14 cellular contexts compared by ENCODE assay signal in the genomic region with DNA sequence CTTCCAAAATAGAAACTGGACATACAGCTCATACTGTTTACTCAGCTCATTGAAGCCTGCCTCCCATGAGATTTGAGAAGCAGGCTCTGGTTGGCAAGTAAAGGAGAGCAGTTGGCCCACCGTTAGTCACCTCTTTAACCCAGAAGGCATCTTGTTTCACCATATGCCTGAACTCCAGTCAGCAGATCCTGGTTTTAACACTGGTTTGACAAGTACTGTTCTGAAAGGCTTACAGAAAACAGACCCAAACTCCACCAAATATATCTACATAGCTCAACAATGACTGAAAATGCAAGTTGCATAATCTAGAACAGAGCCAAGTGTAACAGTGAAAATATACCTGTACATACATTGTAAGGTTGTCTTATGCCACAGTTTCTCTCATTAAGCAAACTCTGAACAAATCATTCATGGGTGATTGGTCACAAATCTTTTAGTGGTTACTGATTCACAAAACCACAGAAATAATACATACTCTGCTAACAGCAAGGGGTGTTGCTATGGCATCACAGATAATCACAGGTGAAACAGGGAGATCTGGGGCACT.
DNase-seq lines count a peak whose midpoint lies in the region; ATAC-seq and TF ChIP-seq lines count a peak whose summit lies in the region.
"Had no signal": no experiment of that assay in that cellular context is flagged by ENCODE, and none has a peak within 500 bp of the region (broad histone marks: within the 10 kb centered on the region; RNA-seq: fewer than 3 reads in every experiment).

No MANE protein-coding gene starts in this region.

- H3K9me3 ChIP-seq in MG63, result no peaks in the 10 kb centered on the region

- peaks cover 3% of the 10 kb centered on the region; the same call in 1 of the 2 replicates for H3K36me3 ChIP-seq in MG63

- DNase-seq in DMS 273 treated with DMSO at 0.1 percent for 48 hours (lab: John Stamatoyannopoulos, UW) (peak; percentile 97), MG63 (peak; percentile 80), astrocyte of the cerebellum (ENCODE audit: low read depth) (peak; percentile 61), kidney tubule cell (ENCODE audit: low spot score) (peak; percentile 95)
- DNase-seq in activated CD8-positive, alpha-beta memory T cell treated with anti-CD3 and anti-CD28 coated beads, Interleukin-2, amount 50 U/mL, for 48 hours, result no peak
- DNase-seq in stimulated activated CD4-positive, alpha-beta T cell treated with anti-CD3 and anti-CD28 coated beads, Interleukin-12 subunit alpha, Interleukin-12 subunit beta, amount 100 ng/mL, for 4 hours, result no peak
- DNase-seq: activated CD4-positive, alpha-beta T cell treated with anti-CD3 and anti-CD28 coated beads, Interleukin-2, amount 10 ng/mL, durations not matched to agents 24 days and 14 days; H9; midbrain; NCI-H1436; SHP77 treated with DMSO at 0.1 percent for 48 hours; stimulated activated naive CD4-positive, alpha-beta T cell had no signal

- H3K27me3 ChIP-seq in MG63, result no peaks in the 10 kb centered on the region

- H3K4me3 ChIP-seq in MG63, result no peak overlapping the region
- no peak overlapping the region for H3K4me3 ChIP-seq in astrocyte of the cerebellum (ENCODE audit: low read depth, low read length)

- TF ChIP-seq CTCF in astrocyte of the cerebellum (IDR thresholded peaks at IDR 0.05; ENCODE audit: low read depth, low read length, missing control alignments), result no peak

- in situ Hi-C loops in astrocyte of the cerebellum (cut with HindIII; ENCODE audit: low sequenced_read_pairs), result no loop called here

- no peak for ATAC-seq in HG03159 (IDR thresholded peaks at IDR 0.05; ENCODE audit: unreplicated experiment)
- no peak for ATAC-seq in GM19467 (IDR thresholded peaks at IDR 0.05; ENCODE audit: unreplicated experiment)

Comparison
In these comparisons a context has a peak if more than half of its experiments do, and no peak if none do; other contexts are left out.
1. DNase-seq: peak in DMS 273 treated with DMSO at 0.1 percent for 48 hours (single experiment), MG63 (single experiment), astrocyte of the cerebellum (single experiment) and kidney tubule cell (single experiment); none in activated CD8-positive, alpha-beta memory T cell treated with anti-CD3 and anti-CD28 coated beads, Interleukin-2, amount 50 U/mL, for 48 hours (single experiment) and stimulated activated CD4-positive, alpha-beta T cell treated with anti-CD3 and anti-CD28 coated beads, Interleukin-12 subunit alpha, Interleukin-12 subunit beta, amount 100 ng/mL, for 4 hours (single experiment).